Comparison of ENCODE assay signal across 8 cellular contexts in the genomic region with DNA sequence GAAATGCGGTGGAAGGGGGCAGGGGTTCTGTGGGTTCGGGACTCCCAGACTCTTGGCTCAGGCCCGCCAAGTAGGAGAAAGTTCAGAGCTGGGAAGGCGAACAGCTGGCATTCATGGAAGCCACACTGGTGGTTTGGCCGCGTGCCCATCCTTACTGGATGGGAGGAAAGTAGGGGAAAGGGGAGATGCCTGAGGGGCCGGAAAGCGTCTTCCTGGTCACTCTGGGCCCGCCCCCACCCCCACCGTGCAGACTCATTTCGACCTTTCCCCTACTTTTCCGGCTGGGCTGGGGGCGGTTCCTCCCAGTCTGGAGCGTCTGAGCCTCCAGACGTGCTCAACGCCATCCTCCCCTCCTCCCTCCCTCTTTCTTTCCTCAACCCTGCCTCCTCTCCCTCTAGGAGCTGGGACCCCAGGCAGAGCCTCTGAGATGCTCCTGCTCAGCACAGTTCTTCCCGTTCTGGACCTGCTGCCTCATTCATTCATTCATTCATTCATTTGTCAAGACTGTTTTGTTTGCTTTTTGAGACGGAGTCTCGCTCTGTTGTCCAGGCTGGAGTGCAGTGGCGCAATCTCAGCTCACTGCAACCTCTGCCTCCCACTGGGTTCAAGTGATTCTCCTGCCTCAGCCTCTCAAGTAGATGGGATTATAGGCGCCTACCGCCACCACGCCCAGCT. TPM values are rescaled to one million over a fixed set of nuclear protein-coding genes. Genes with fewer than 3 reads are reported as not detected.
DNase-seq lines count a peak whose midpoint lies in the region; ATAC-seq, FAIRE-seq and TF ChIP-seq lines count a peak whose summit lies in the region.

No MANE protein-coding gene starts in this region.

- H4K5ac ChIP-seq in mesendoderm (ENCODE audit: low read length): no peak overlapping the region

- H3K4me3 ChIP-seq in GM23248 (peak overlapping the region; percentile 53), Peyer's patch (peak overlapping the region in 2 of 4 donors; percentile 18 to 46), endothelial cell of umbilical vein (replicated peaks in 1 of 3; ENCODE audit: insufficient read depth in 1 of 3, low read depth in 1 of 3, low read length in 3 of 3) (no peak overlapping the region), mesendoderm (ENCODE audit: low read length) (no peak overlapping the region), vagina (peak overlapping the region in 1 of 2 donors; percentile 39)

- ATAC-seq in GM18502 (IDR thresholded peaks at IDR 0.05; ENCODE audit: poor library complexity, unreplicated experiment): no peak
- no peak for ATAC-seq in GM21423 (IDR thresholded peaks at IDR 0.05; ENCODE audit: unreplicated experiment)

- no peaks in the 10 kb centered on the region for H3K27me3 ChIP-seq in GM23248 (replicated peaks; ENCODE audit: insufficient read depth)
- no peaks in the 10 kb centered on the region for H3K27me3 ChIP-seq in Peyer's patch
- H3K27me3 ChIP-seq in endothelial cell of umbilical vein (ENCODE audit: control insufficient read depth in 2 of 2, insufficient read depth in 2 of 2, low read length in 2 of 2): no peaks in the 10 kb centered on the region
- no peaks in the 10 kb centered on the region for H3K27me3 ChIP-seq in mesendoderm (ENCODE audit: insufficient read depth, low read length, poor library complexity)
- no peaks in the 10 kb centered on the region for H3K27me3 ChIP-seq in vagina

- POLR2A ChIA-PET in endothelial cell of umbilical vein (lab: Charles Lee): interaction anchor here (0.9 to 1.6 kb wide), 2 partner anchors 12 to 23 kb away, joined by 4 read pairs; no protein-coding TSS in a partner anchor

- no peaks in the 10 kb centered on the region for H3K36me3 ChIP-seq in GM23248 (ENCODE audit: low read depth)
- peaks cover 0 to 6% (median 0%) of the 10 kb centered on the region in 3 donors for H3K36me3 ChIP-seq in Peyer's patch
- peaks cover 0 to under 1% of the 10 kb centered on the region in 2 experiments for H3K36me3 ChIP-seq in endothelial cell of umbilical vein (ENCODE audit: control insufficient read depth in 2 of 2, extremely low read depth in 1 of 2, insufficient read depth in 2 of 2, low read length in 2 of 2)
- H3K36me3 ChIP-seq in mesendoderm (ENCODE audit: control insufficient read depth, insufficient read depth, low read length): no peaks in the 10 kb centered on the region
- H3K36me3 ChIP-seq in vagina: no peaks in the 10 kb centered on the region

- WGBS in GM23248 (ENCODE audit: low coverage in 1 of 2, low lambda C conversion rate in 2 of 2, missing lambda C conversion rate in 2 of 2), 2 experiments: 20 to 22% methylated on average over 22 to 23 of the region's 23 CpGs
- no CpG with 5 or more reads among the region's 23 CpGs for WGBS in mesendoderm (ENCODE audit: extremely low coverage, insufficient coverage, low lambda C conversion rate)

- H3K56ac ChIP-seq in mesendoderm (ENCODE audit: low read length): peak overlapping the region; percentile 80

- no peak for TF ChIP-seq CTCF in Peyer's patch (IDR thresholded peaks at IDR 0.05)
- no peak for TF ChIP-seq CTCF in endothelial cell of umbilical vein (IDR thresholded peaks at IDR 0.05; ENCODE audit: extremely low read depth in 1 of 2, insufficient read depth in 1 of 2, low read depth in 1 of 2, low read length in 2 of 2)
- no peak for TF ChIP-seq CTCF in vagina (IDR thresholded peaks at IDR 0.05)

- no peaks in the 10 kb centered on the region for H4K20me1 ChIP-seq in GM23248 (ENCODE audit: insufficient read depth)
- no peaks in the 10 kb centered on the region for H4K20me1 ChIP-seq in endothelial cell of umbilical vein (replicated peaks; ENCODE audit: control insufficient read depth, extremely low read depth, insufficient read depth, low read length)

- no peak overlapping the region for H4K8ac ChIP-seq in mesendoderm (ENCODE audit: low read depth, low read length)

- no TSS peak for BruUV-seq in endothelial cell of umbilical vein (replicated peaks; lab: Mats Ljungman, UMichigan)

- DNase-seq in GM23248 (peak; percentile 92), Peyer's patch (peak; percentile 41 to 84 (median 78)), endothelial cell of umbilical vein (ENCODE audit: low read depth, low spot score) (peak; percentile 96), mesendoderm (peak; percentile 85), vagina (ENCODE audit: extremely low spot score in 2 of 2) (no peak), NCI-H1436 (lab: John Stamatoyannopoulos, UW) (no peak)

- no peak overlapping the region for H2AK5ac ChIP-seq in mesendoderm (ENCODE audit: low read length)

- TF ChIP-seq POLR2A in Peyer's patch (IDR thresholded peaks at IDR 0.05) (peak in 1 of 2 donors; percentile 10), endothelial cell of umbilical vein (IDR thresholded peaks at IDR 0.05; ENCODE audit: low read depth, low read length) (peak; percentile 76), vagina (IDR thresholded peaks at IDR 0.05) (no peak)

- no peak overlapping the region for H3K4ac ChIP-seq in mesendoderm (ENCODE audit: low read depth, low read length)

- H3K79me2 ChIP-seq in GM23248 (ENCODE audit: insufficient read depth): peaks cover 7% of the 10 kb centered on the region; the same call in 1 of the 2 replicates
- no peaks in the 10 kb centered on the region for H3K79me2 ChIP-seq in endothelial cell of umbilical vein (ENCODE audit: control insufficient read depth, insufficient read depth, low read length)
- H3K79me2 ChIP-seq in mesendoderm (ENCODE audit: control insufficient read depth, insufficient read depth, low read length): no peaks in the 10 kb centered on the region

- no peak overlapping the region for H2BK120ac ChIP-seq in mesendoderm (ENCODE audit: low read depth, low read length)

- no peak overlapping the region for H3K18ac ChIP-seq in mesendoderm (ENCODE audit: low read length)

- in situ Hi-C loops in GM23248 (cut with MboI): no loop called here

- no peak overlapping the region for H3K9ac ChIP-seq in GM23248
- H3K9ac ChIP-seq in endothelial cell of umbilical vein (replicated peaks; ENCODE audit: extremely low read depth, insufficient read depth, low read length): no peak overlapping the region
- peak overlapping the region; percentile 35 for H3K9ac ChIP-seq in mesendoderm (ENCODE audit: low read length)

- H3K9me3 ChIP-seq in GM23248 (ENCODE audit: low read depth): no peaks in the 10 kb centered on the region
- H3K9me3 ChIP-seq in Peyer's patch: no peaks in the 10 kb centered on the region
- H3K9me3 ChIP-seq in endothelial cell of umbilical vein (replicated peaks; ENCODE audit: control insufficient read depth, insufficient read depth, low read length): no peaks in the 10 kb centered on the region
- H3K9me3 ChIP-seq in vagina: no peaks in the 10 kb centered on the region

- H3K79me1 ChIP-seq in mesendoderm (ENCODE audit: low read length): no peaks in the 10 kb centered on the region

- no peak overlapping the region for H2AFZ ChIP-seq in GM23248
- H2AFZ ChIP-seq in endothelial cell of umbilical vein (ENCODE audit: low read depth, low read length): no peak overlapping the region

- CTCF ChIA-PET in endothelial cell of umbilical vein (lab: Charles Lee): interaction anchor here (0.9 to 2.1 kb wide), 6 partner anchors 9 to 85 kb away, joined by 3 to 30 read pairs (median 6); partner anchors contain the start of gene MARCHF2

- peaks cover 25% of the 10 kb centered on the region for H3K4me1 ChIP-seq in GM23248 (ENCODE audit: insufficient read depth)
- H3K4me1 ChIP-seq in Peyer's patch: peaks cover 0 to 68% (median 0%) of the 10 kb centered on the region in 4 donors
- H3K4me1 ChIP-seq in endothelial cell of umbilical vein (ENCODE audit: control insufficient read depth, extremely low read depth, insufficient read depth, low read length): peaks cover 26% of the 10 kb centered on the region
- peaks cover 4% of the 10 kb centered on the region for H3K4me1 ChIP-seq in mesendoderm (ENCODE audit: control insufficient read depth, low read depth, low read length)
- peaks cover 59% of the 10 kb centered on the region for H3K4me1 ChIP-seq in vagina

- peaks cover 35% of the 10 kb centered on the region for H3F3A ChIP-seq in GM23248 (ENCODE audit: insufficient read depth)

- H3K4me2 ChIP-seq in GM23248 (ENCODE audit: unreplicated experiment): peak overlapping the region; percentile 66
- peak overlapping the region; percentile 29 for H3K4me2 ChIP-seq in endothelial cell of umbilical vein (ENCODE audit: insufficient read depth, low read length)
- no peak overlapping the region for H3K4me2 ChIP-seq in mesendoderm (ENCODE audit: low read length)

- H3K27ac ChIP-seq in GM23248: no peak overlapping the region; the same call in 1 of the 2 replicates
- peak overlapping the region; percentile 53 to 85 (median 65) for H3K27ac ChIP-seq in Peyer's patch
- peak overlapping the region; percentile 42 for H3K27ac ChIP-seq in endothelial cell of umbilical vein (ENCODE audit: insufficient read depth, low read depth, low read length)
- no peak overlapping the region for H3K27ac ChIP-seq in mesendoderm (ENCODE audit: low read depth, low read length)
- H3K27ac ChIP-seq in vagina: peak overlapping the region; percentile 58

- H3K9me2 ChIP-seq in GM23248 (ENCODE audit: insufficient read depth): no peaks in the 10 kb centered on the region

- intact Hi-C loops in endothelial cell of umbilical vein (cut with micrococcal nuclease): loop anchor here (1.0 kb wide), 3 partner anchors 12 to 28 kb away; partner anchors contain the start of gene RAB11B
- intact Hi-C loops in vagina (cut with DNase I): no loop called here

- H3K23ac ChIP-seq in mesendoderm (ENCODE audit: low read length): peak overlapping the region; percentile 20

- FAIRE-seq in endothelial cell of umbilical vein (lab: Jason Lieb, UNC): peak; percentile 99

- dilution Hi-C loops in endothelial cell of umbilical vein (cut with MboI; ENCODE audit: extremely low pct_ligation_motif_present, low sequenced_read_pairs): no loop called here

- no peaks in the 10 kb centered on the region for H3K9me1 ChIP-seq in endothelial cell of umbilical vein (replicated peaks; ENCODE audit: control insufficient read depth, extremely low read depth, insufficient read depth, low read length)

- peak overlapping the region; percentile 62 for H2BK5ac ChIP-seq in mesendoderm (ENCODE audit: low read length)

- H2BK15ac ChIP-seq in mesendoderm (replicated peaks; ENCODE audit: low read depth): no peak overlapping the region

RNA-seq across cellular contexts. Expression of gene ANGPTL4, which starts 3.5 kb away (rescaled TPM):
- total RNA-seq in GM23248 (2014; rRNA removed; shearing (Covaris generic)): 11.4 and 13.1 TPM in 2 replicates
- polyA plus RNA-seq in GM23248 (2016; fragmentation: Nextera tagmentation; extraction: Ambion mirVana): 37.9 and 39.9 TPM in 2 replicates
- total RNA-seq in Peyer's patch: 10 to 100 TPM; 22.6 to 82.1 (median 29.9) TPM
- total RNA-seq in endothelial cell of umbilical vein: 3.9 and 4.6 TPM in 2 replicates
- 14.1 and 18.5 TPM in 2 replicates for polyA plus RNA-seq in endothelial cell of umbilical vein
- polyA plus RNA-seq in endothelial cell of umbilical vein (2011; cell fraction: cytosol; rRNA removed): 11.1 and 13.6 TPM in 2 replicates
- 21.6 and 23.6 TPM in 2 replicates for polyA plus RNA-seq in endothelial cell of umbilical vein (2011; cell fraction: nucleus; rRNA removed)
- polyA plus RNA-seq in endothelial cell of umbilical vein (2012): 18.8 and 26.4 TPM in 2 replicates
- polyA minus RNA-seq in endothelial cell of umbilical vein: 2.5 and 5.9 TPM in 2 replicates
- 0.72 TPM for polyA minus RNA-seq in endothelial cell of umbilical vein (2011; cell fraction: cytosol; rRNA and poly(A)+ RNA removed)
- polyA minus RNA-seq in endothelial cell of umbilical vein (2011; cell fraction: nucleus; rRNA and poly(A)+ RNA removed): 4.3 and 11.4 TPM in 2 replicates
- 0.22 TPM for polyA plus RNA-seq in mesendoderm (2013, experiment 1 of 2)
- polyA plus RNA-seq in mesendoderm (2013, experiment 2 of 2): 0.18 TPM
- total RNA-seq in vagina: 92.8 TPM

RNA-seq across cellular contexts. Expression of gene RAB11B, which starts 22.7 kb away (rescaled TPM):
- 10.4 and 13.3 TPM in 2 replicates for total RNA-seq in GM23248 (2014; rRNA removed; shearing (Covaris generic))
- polyA plus RNA-seq in GM23248 (2016; fragmentation: Nextera tagmentation; extraction: Ambion mirVana) (84.9 and 85.9 TPM in 2 replicates), endothelial cell of umbilical vein (74.1 and 80.0 TPM in 2 replicates)
- total RNA-seq in Peyer's patch (100 to 1,000 TPM in 3 of 4 donors, 10 to 100 TPM in 1; 76.2 to 181 (median 151) TPM), endothelial cell of umbilical vein (92.2 and 99.8 TPM in 2 replicates), vagina (88.1 TPM)
- polyA plus RNA-seq in endothelial cell of umbilical vein (2011; cell fraction: cytosol; rRNA removed): 54.1 and 72.1 TPM in 2 replicates
- 130 and 131 TPM in 2 replicates for polyA plus RNA-seq in endothelial cell of umbilical vein (2011; cell fraction: nucleus; rRNA removed)
- polyA plus RNA-seq in endothelial cell of umbilical vein (2012): 82.6 and 111 TPM in 2 replicates
- 58.4 and 64.1 TPM in 2 replicates for polyA minus RNA-seq in endothelial cell of umbilical vein
- 32.6 TPM for polyA minus RNA-seq in endothelial cell of umbilical vein (2011; cell fraction: cytosol; rRNA and poly(A)+ RNA removed)
- polyA minus RNA-seq in endothelial cell of umbilical vein (2011; cell fraction: nucleus; rRNA and poly(A)+ RNA removed): 45.5 and 73.0 TPM in 2 replicates
- 95.2 TPM for polyA plus RNA-seq in mesendoderm (2013, experiment 1 of 2)
- polyA plus RNA-seq in mesendoderm (2013, experiment 2 of 2): 94.3 TPM

RNA-seq across cellular contexts. Expression of gene KANK3, which starts 24.4 kb away (rescaled TPM):
- total RNA-seq in GM23248 (2014; rRNA removed; shearing (Covaris generic)): 0.11 and 0.63 TPM in 2 replicates
- polyA plus RNA-seq in GM23248 (2016; fragmentation: Nextera tagmentation; extraction: Ambion mirVana) (not detected in 2 replicates), endothelial cell of umbilical vein (22.1 and 25.0 TPM in 2 replicates)
- total RNA-seq in Peyer's patch (10 to 100 TPM in 1 of 4 donors, 1 to 10 TPM in 3; 3.0 to 16.5 (median 7.8) TPM), endothelial cell of umbilical vein (26.3 and 30.0 TPM in 2 replicates), vagina (20.9 TPM)
- polyA plus RNA-seq in endothelial cell of umbilical vein (2011; cell fraction: cytosol; rRNA removed): 10.9 and 14.4 TPM in 2 replicates
- 47.3 and 47.4 TPM in 2 replicates for polyA plus RNA-seq in endothelial cell of umbilical vein (2011; cell fraction: nucleus; rRNA removed)
- polyA plus RNA-seq in endothelial cell of umbilical vein (2012): 6.1 and 11.4 TPM in 2 replicates
- polyA minus RNA-seq in endothelial cell of umbilical vein: 8.3 and 8.7 TPM in 2 replicates
- not detected for polyA minus RNA-seq in endothelial cell of umbilical vein (2011; cell fraction: cytosol; rRNA and poly(A)+ RNA removed)
- 6.3 and 14.1 TPM in 2 replicates for polyA minus RNA-seq in endothelial cell of umbilical vein (2011; cell fraction: nucleus; rRNA and poly(A)+ RNA removed)
- 0.41 TPM for polyA plus RNA-seq in mesendoderm (2013, experiment 1 of 2)
- polyA plus RNA-seq in mesendoderm (2013, experiment 2 of 2): 0.50 TPM

RNA-seq across cellular contexts. Expression of gene MARCHF2, which starts 45.6 kb away (rescaled TPM):
- total RNA-seq in GM23248 (2014; rRNA removed; shearing (Covaris generic)): 64.2 and 87.4 TPM in 2 replicates
- polyA plus RNA-seq in GM23248 (2016; fragmentation: Nextera tagmentation; extraction: Ambion mirVana) (33.1 and 33.4 TPM in 2 replicates), endothelial cell of umbilical vein (91.9 and 130 TPM in 2 replicates)
- total RNA-seq in Peyer's patch (10 to 100 TPM; 53.5 to 97.4 (median 68.9) TPM), endothelial cell of umbilical vein (40.1 and 43.5 TPM in 2 replicates), vagina (146 TPM)
- 44.4 and 67.0 TPM in 2 replicates for polyA plus RNA-seq in endothelial cell of umbilical vein (2011; cell fraction: cytosol; rRNA removed)
- polyA plus RNA-seq in endothelial cell of umbilical vein (2011; cell fraction: nucleus; rRNA removed): 35.4 and 40.1 TPM in 2 replicates
- polyA plus RNA-seq in endothelial cell of umbilical vein (2012): 44.0 and 76.6 TPM in 2 replicates
- polyA minus RNA-seq in endothelial cell of umbilical vein: 23.7 and 29.0 TPM in 2 replicates
- 5.4 TPM for polyA minus RNA-seq in endothelial cell of umbilical vein (2011; cell fraction: cytosol; rRNA and poly(A)+ RNA removed)
- 10.9 and 21.7 TPM in 2 replicates for polyA minus RNA-seq in endothelial cell of umbilical vein (2011; cell fraction: nucleus; rRNA and poly(A)+ RNA removed)
- polyA plus RNA-seq in mesendoderm (2013, experiment 1 of 2): 9.8 TPM
- 10.2 TPM for polyA plus RNA-seq in mesendoderm (2013, experiment 2 of 2)

RNA-seq across cellular contexts. Expression of gene RPS28, which starts 46.2 kb away (rescaled TPM):
- 116 and 235 TPM in 2 replicates for total RNA-seq in GM23248 (2014; rRNA removed; shearing (Covaris generic))
- polyA plus RNA-seq in GM23248 (2016; fragmentation: Nextera tagmentation; extraction: Ambion mirVana): 580 and 587 TPM in 2 replicates
- 100 to 1,000 TPM; 306 to 519 (median 393) TPM for total RNA-seq in Peyer's patch
- total RNA-seq in endothelial cell of umbilical vein: 1,555 and 1,664 TPM in 2 replicates
- polyA plus RNA-seq in endothelial cell of umbilical vein: 865 and 990 TPM in 2 replicates
- 799 and 842 TPM in 2 replicates for polyA plus RNA-seq in endothelial cell of umbilical vein (2011; cell fraction: cytosol; rRNA removed)
- polyA plus RNA-seq in endothelial cell of umbilical vein (2011; cell fraction: nucleus; rRNA removed): 200 and 336 TPM in 2 replicates
- polyA plus RNA-seq in endothelial cell of umbilical vein (2012): 2,106 and 2,592 TPM in 2 replicates
- polyA minus RNA-seq in endothelial cell of umbilical vein: 420 and 491 TPM in 2 replicates
- 322 TPM for polyA minus RNA-seq in endothelial cell of umbilical vein (2011; cell fraction: cytosol; rRNA and poly(A)+ RNA removed)
- polyA minus RNA-seq in endothelial cell of umbilical vein (2011; cell fraction: nucleus; rRNA and poly(A)+ RNA removed): 48.7 and 96.3 TPM in 2 replicates
- polyA plus RNA-seq in mesendoderm (2013, experiment 1 of 2): 1,804 TPM
- polyA plus RNA-seq in mesendoderm (2013, experiment 2 of 2): 1,761 TPM
- total RNA-seq in vagina: 516 TPM

Comparison
In these comparisons a context has a peak if more than half of its experiments do, and no peak if none do; other contexts are left out.
1. DNase-seq: peak in GM23248 (single experiment), Peyer's patch (3 of 3), endothelial cell of umbilical vein (single experiment) and mesendoderm (single experiment); none in vagina (0 of 2) and NCI-H1436 (single experiment).
2. H3K27ac ChIP-seq: peak in Peyer's patch (4 of 4), endothelial cell of umbilical vein (single experiment) and vagina (single experiment); none in GM23248 (single experiment) and mesendoderm (single experiment).